11 cellular contexts compared by ENCODE assay signal in the genomic region with DNA sequence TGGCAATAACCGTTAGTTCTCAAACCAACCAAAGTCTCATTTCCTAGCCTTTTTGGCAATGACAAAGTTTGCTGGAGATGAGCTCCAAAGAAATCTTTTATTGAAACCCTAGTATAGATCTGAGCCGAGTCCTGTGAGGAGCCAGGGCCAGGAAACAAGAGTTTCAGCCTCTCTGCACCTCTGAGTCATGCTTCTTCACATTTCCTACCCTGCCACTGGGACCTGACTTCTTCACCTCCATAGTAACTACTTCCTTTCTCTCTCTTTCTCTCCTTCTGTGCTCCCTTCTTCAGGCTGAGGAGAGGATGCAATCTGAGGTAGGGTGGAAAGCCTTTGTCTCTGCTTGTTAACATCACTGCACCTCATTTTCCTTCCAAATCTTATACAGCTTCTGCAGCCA. TPM values are rescaled to one million over a fixed set of nuclear protein-coding genes. Genes with fewer than 3 reads are reported as not detected.
DNase-seq lines count a peak whose midpoint lies in the region; ATAC-seq, FAIRE-seq and TF ChIP-seq lines count a peak whose summit lies in the region.
"Had no signal": no experiment of that assay in that cellular context is flagged by ENCODE, and none has a peak within 500 bp of the region (broad histone marks: within the 10 kb centered on the region; RNA-seq: fewer than 3 reads in every experiment).

No MANE protein-coding gene starts in this region.

- no peak overlapping the region for H3K9ac ChIP-seq in rectal smooth muscle tissue (ENCODE audit: low read length)

- no peaks in the 10 kb centered on the region for H3K9me3 Mint-ChIP-seq in natural killer cell treated with Interleukin-12 subunit alpha and Interleukin-12 subunit beta and Interleukin-15 and Interleukin-18, amount 100 ng/mL, for 72 hours

- H3K4me1 Mint-ChIP-seq in natural killer cell treated with Interleukin-12 subunit alpha and Interleukin-12 subunit beta and Interleukin-15 and Interleukin-18, amount 100 ng/mL, for 72 hours (ENCODE audit: low read depth in 2 of 2) = no peaks in the 10 kb centered on the region

- H3K4me3 ChIP-seq in AG10803 (ENCODE audit: low read length) (no peak overlapping the region), fibroblast of villous mesenchyme (ENCODE audit: low read depth, low read length) (no peak overlapping the region), rectal smooth muscle tissue (ENCODE audit: low read length) (no peak overlapping the region)

- ATAC-seq in SK-N-SH treated with all-trans-retinoic acid at 6 μM for 48 hours (peak; percentile 51), GM21526 (IDR thresholded peaks at IDR 0.05; ENCODE audit: low FRiP score, unreplicated experiment) (no peak)
- no peak for ATAC-seq in natural killer cell treated with Interleukin-12 subunit alpha and Interleukin-12 subunit beta and Interleukin-15 and Interleukin-18, amount 100 ng/mL, for 72 hours

- H3K4me1 ChIP-seq in rectal smooth muscle tissue (ENCODE audit: control insufficient read depth, insufficient read depth, low read length) = peaks cover 31% of the 10 kb centered on the region

- H3K27ac Mint-ChIP-seq in natural killer cell treated with Interleukin-12 subunit alpha and Interleukin-12 subunit beta and Interleukin-15 and Interleukin-18, amount 100 ng/mL, for 72 hours = no peak overlapping the region

- H3K27me3 ChIP-seq in rectal smooth muscle tissue (ENCODE audit: control insufficient read depth, insufficient read depth, low read length) = no peaks in the 10 kb centered on the region

- no peak overlapping the region for H3K4me3 Mint-ChIP-seq in natural killer cell treated with Interleukin-12 subunit alpha and Interleukin-12 subunit beta and Interleukin-15 and Interleukin-18, amount 100 ng/mL, for 72 hours

- no peak for FAIRE-seq in urothelium cell line (lab: Jason Lieb, UNC)
- FAIRE-seq: colon had no signal

- H3K36me3 ChIP-seq in rectal smooth muscle tissue (ENCODE audit: control insufficient read depth, insufficient read depth, low read length) = peaks cover 20% of the 10 kb centered on the region

- H3K27ac ChIP-seq in rectal smooth muscle tissue (ENCODE audit: low read depth, low read length) = peak overlapping the region; percentile 67

- peak; percentile 60 for DNase-seq in AG10803 (ENCODE audit: low read depth)
- peak; percentile 55 for DNase-seq in fibroblast of villous mesenchyme (ENCODE audit: low read depth)
- no peak for DNase-seq in urothelium cell line (ENCODE audit: low spot score)
- no peak for DNase-seq in stimulated activated naive CD4-positive, alpha-beta T cell (lab: John Stamatoyannopoulos, UW)
- no peak for DNase-seq in natural killer cell treated with Interleukin-12 subunit alpha and Interleukin-12 subunit beta and Interleukin-15 and Interleukin-18, amount 100 ng/mL, for 72 hours (ENCODE audit: low spot score)
- DNase-seq: activated CD8-positive, alpha-beta memory T cell treated with anti-CD3 and anti-CD28 coated beads, Interleukin-2, amount 50 U/mL, for 48 hours; KG1 had no signal

- TF ChIP-seq CTCF in AG10803 (conservative IDR thresholded peaks at IDR 0.05; ENCODE audit: low read length) = no peak
- TF ChIP-seq CTCF in fibroblast of villous mesenchyme (IDR thresholded peaks at IDR 0.05; ENCODE audit: insufficient read depth, low read depth, low read length) = no peak

- peaks cover 0 to 2% of the 10 kb centered on the region in 2 donors for H3K27me3 Mint-ChIP-seq in natural killer cell treated with Interleukin-12 subunit alpha and Interleukin-12 subunit beta and Interleukin-15 and Interleukin-18, amount 100 ng/mL, for 72 hours

- no peaks in the 10 kb centered on the region for H3K36me3 Mint-ChIP-seq in natural killer cell treated with Interleukin-12 subunit alpha and Interleukin-12 subunit beta and Interleukin-15 and Interleukin-18, amount 100 ng/mL, for 72 hours

TF ChIP-seq in SK-N-SH treated with all-trans-retinoic acid at 6 μM for 48 hours, 23 proteins besides CTCF, POLR2A, EP300 and RAD21:
- TF ChIP-seq CSDC2 (CRISPR knock-in tag; IDR thresholded peaks at IDR 0.05) = no peak
- TF ChIP-seq, protein P1, sequence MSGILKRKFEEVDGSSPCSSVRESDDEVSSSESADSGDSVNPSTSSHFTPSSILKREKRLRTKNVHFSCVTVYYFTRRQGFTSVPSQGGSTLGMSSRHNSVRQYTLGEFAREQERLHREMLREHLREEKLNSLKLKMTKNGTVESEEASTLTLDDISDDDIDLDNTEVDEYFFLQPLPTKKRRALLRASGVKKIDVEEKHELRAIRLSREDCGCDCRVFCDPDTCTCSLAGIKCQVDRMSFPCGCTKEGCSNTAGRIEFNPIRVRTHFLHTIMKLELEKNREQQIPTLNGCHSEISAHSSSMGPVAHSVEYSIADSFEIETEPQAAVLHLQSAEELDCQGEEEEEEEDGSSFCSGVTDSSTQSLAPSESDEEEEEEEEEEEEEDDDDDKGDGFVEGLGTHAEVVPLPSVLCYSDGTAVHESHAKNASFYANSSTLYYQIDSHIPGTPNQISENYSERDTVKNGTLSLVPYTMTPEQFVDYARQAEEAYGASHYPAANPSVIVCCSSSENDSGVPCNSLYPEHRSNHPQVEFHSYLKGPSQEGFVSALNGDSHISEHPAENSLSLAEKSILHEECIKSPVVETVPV (CRISPR knock-in tag; IDR thresholded peaks at IDR 0.05) = no peak
- no peak for TF ChIP-seq ZFP3 (CRISPR knock-in tag; IDR thresholded peaks at IDR 0.05)
- no peak for TF ChIP-seq CREB5 (CRISPR knock-in tag; IDR thresholded peaks at IDR 0.05; ENCODE audit: low read depth)
- TF ChIP-seq, protein P2, sequence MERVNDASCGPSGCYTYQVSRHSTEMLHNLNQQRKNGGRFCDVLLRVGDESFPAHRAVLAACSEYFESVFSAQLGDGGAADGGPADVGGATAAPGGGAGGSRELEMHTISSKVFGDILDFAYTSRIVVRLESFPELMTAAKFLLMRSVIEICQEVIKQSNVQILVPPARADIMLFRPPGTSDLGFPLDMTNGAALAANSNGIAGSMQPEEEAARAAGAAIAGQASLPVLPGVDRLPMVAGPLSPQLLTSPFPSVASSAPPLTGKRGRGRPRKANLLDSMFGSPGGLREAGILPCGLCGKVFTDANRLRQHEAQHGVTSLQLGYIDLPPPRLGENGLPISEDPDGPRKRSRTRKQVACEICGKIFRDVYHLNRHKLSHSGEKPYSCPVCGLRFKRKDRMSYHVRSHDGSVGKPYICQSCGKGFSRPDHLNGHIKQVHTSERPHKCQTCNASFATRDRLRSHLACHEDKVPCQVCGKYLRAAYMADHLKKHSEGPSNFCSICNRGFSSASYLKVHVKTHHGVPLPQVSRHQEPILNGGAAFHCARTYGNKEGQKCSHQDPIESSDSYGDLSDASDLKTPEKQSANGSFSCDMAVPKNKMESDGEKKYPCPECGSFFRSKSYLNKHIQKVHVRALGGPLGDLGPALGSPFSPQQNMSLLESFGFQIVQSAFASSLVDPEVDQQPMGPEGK (CRISPR knock-in tag; IDR thresholded peaks at IDR 0.05; ENCODE audit: borderline replicate concordance) = no peak
- TF ChIP-seq ZNF8 (CRISPR knock-in tag; IDR thresholded peaks at IDR 0.05) = no peak
- no peak for TF ChIP-seq ZNF565 (CRISPR knock-in tag; conservative IDR thresholded peaks at IDR 0.05; ENCODE audit: low read depth)
- TF ChIP-seq TCF4 (CRISPR knock-in tag; IDR thresholded peaks at IDR 0.05; ENCODE audit: borderline replicate concordance) = no peak
- TF ChIP-seq BACH2 (CRISPR knock-in tag; IDR thresholded peaks at IDR 0.05; ENCODE audit: borderline replicate concordance) = no peak

RNA-seq across cellular contexts. Expression of gene IPO9, which starts 38.7 kb away (rescaled TPM):
- total RNA-seq in fibroblast of villous mesenchyme = 28.3 and 28.9 TPM in 2 replicates
- 10 to 100 TPM; 61.4 to 91.0 TPM for total RNA-seq in natural killer cell treated with Interleukin-12 subunit alpha and Interleukin-12 subunit beta and Interleukin-15 and Interleukin-18, amount 100 ng/mL, for 72 hours

Comparison
In these comparisons a context has a peak if more than half of its experiments do, and no peak if none do; other contexts are left out.
1. DNase-seq: peak in AG10803 (single experiment) and fibroblast of villous mesenchyme (single experiment); none in urothelium cell line (single experiment), stimulated activated naive CD4-positive, alpha-beta T cell (0 of 6) and natural killer cell treated with Interleukin-12 subunit alpha and Interleukin-12 subunit beta and Interleukin-15 and Interleukin-18, amount 100 ng/mL, for 72 hours (single experiment).